8 cellular contexts compared by ENCODE assay signal in the genomic region with DNA sequence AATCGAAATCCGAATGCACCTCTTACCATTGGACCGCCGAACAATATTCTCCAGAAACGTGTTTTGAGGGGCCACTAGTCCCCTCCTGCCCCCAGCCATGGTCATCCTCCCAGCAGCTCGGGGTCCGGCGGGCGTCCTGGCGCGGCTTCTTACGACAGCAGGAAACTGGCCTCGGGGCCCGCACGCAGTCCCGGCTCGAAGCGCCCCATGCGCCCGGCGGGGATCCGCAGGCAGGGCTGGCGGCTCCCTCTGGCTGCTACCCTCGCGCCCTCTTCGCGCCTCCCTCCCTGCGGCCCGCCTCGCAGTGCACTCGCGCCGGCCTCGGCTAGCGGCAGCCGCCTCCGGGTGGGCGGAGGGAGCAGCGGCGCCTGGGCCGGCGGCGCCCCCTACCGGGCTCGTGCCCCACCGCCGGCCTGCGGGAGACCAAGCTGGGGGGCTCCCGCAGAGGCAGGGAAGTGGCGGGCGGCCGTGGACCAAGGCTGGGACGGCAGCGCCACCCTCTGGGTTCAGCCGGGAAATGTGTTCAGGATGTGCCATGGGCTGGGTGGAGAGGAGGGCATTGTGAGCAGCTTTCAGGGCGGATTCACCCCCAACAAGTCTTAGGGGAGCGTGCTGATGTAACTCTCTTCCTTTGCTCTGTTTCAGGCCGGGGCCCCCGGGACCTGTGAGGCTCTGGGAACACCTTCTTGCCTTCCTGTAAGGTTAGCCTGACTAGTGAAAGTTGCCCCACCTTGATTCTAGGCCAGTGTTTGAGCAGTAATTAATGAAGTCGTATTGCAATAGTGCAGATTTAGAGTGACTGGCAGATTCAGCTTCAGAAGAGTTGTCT. TPM values are rescaled to one million over a fixed set of nuclear protein-coding genes. Genes with fewer than 3 reads are reported as not detected.
DNase-seq lines count a peak whose midpoint lies in the region; ATAC-seq and TF ChIP-seq lines count a peak whose summit lies in the region.

A gene with protein sequence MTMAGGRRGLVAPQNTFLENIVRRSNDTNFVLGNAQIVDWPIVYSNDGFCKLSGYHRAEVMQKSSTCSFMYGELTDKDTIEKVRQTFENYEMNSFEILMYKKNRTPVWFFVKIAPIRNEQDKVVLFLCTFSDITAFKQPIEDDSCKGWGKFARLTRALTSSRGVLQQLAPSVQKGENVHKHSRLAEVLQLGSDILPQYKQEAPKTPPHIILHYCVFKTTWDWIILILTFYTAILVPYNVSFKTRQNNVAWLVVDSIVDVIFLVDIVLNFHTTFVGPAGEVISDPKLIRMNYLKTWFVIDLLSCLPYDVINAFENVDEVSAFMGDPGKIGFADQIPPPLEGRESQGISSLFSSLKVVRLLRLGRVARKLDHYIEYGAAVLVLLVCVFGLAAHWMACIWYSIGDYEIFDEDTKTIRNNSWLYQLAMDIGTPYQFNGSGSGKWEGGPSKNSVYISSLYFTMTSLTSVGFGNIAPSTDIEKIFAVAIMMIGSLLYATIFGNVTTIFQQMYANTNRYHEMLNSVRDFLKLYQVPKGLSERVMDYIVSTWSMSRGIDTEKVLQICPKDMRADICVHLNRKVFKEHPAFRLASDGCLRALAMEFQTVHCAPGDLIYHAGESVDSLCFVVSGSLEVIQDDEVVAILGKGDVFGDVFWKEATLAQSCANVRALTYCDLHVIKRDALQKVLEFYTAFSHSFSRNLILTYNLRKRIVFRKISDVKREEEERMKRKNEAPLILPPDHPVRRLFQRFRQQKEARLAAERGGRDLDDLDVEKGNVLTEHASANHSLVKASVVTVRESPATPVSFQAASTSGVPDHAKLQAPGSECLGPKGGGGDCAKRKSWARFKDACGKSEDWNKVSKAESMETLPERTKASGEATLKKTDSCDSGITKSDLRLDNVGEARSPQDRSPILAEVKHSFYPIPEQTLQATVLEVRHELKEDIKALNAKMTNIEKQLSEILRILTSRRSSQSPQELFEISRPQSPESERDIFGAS (minus strand): TSS at position 308 of the 829 bp plus-strand sequence. CDS start 203 bp downstream, at position 105.

- H3K4me2 ChIP-seq in mammary epithelial cell (ENCODE audit: insufficient read depth, low read depth, low read length): peak within 1 kb of the TSS; percentile 99

- WGBS in mammary epithelial cell (ENCODE audit: low coverage, missing lambda C conversion rate): under 1% methylated on average over 16 of the region's 60 CpGs

- H4K20me1 ChIP-seq in mammary epithelial cell (ENCODE audit: insufficient read depth, low read length): no peaks in the 10 kb centered on the region

- H3K9me3 ChIP-seq in mammary epithelial cell (replicated peaks; ENCODE audit: insufficient read depth, low read length): no peaks in the 10 kb centered on the region

- peaks cover 9% of the 10 kb centered on the region for H3K4me1 ChIP-seq in mammary epithelial cell (ENCODE audit: insufficient read depth, low read length)

- peak; percentile 89 for DNase-seq in 8988T
- peak; percentile 36 for DNase-seq in NCI-H2029 treated with DMSO at 0.1 percent for 48 hours (lab: John Stamatoyannopoulos, UW)
- peak; percentile 59 for DNase-seq in mammary epithelial cell
- peak; percentile 58 for DNase-seq in iris pigment epithelial cell (ENCODE audit: low read depth)
- peak; percentile 74 for DNase-seq in stimulated activated CD4-positive, alpha-beta T cell treated with anti-CD3 and anti-CD28 coated beads, Interleukin-12 subunit alpha, Interleukin-12 subunit beta, amount 100 ng/mL, for 4 hours

- H2AFZ ChIP-seq in mammary epithelial cell (ENCODE audit: low read depth, low read length): peak within 1 kb of the TSS; percentile 78

- CTCF ChIA-PET in mammary epithelial cell (lab: Charles Lee; ENCODE audit: low non-redundant PET): interaction anchor here (0.7 to 1.3 kb wide), 3 partner anchors 124 to 685 kb away, joined by 4 to 8 read pairs (median 5); no protein-coding TSS in a partner anchor

- peak within 1 kb of the TSS; percentile 61 for H3K4me3 ChIP-seq in WI38 (ENCODE audit: low read depth, low read length)
- peak within 1 kb of the TSS; percentile 34 to 41 (median 37) for H3K4me3 ChIP-seq in mammary epithelial cell (replicated peaks in 1 of 3; ENCODE audit: insufficient read depth in 1 of 3, low read depth in 2 of 3, low read length in 3 of 3)

- in situ Hi-C loops in mammary epithelial cell (cut with MboI; ENCODE audit: low sequenced_read_pairs in 2 of 2): loop anchor here (10.0 to 25.0 kb wide), 3 partner anchors 549 to 719 kb away; no protein-coding TSS in a partner anchor

- peak; percentile 83 for TF ChIP-seq CTCF in WI38 (IDR thresholded peaks at IDR 0.05; ENCODE audit: low read depth, low read length)
- TF ChIP-seq CTCF in mammary epithelial cell (conservative IDR thresholded peaks at IDR 0.05 in 1 of 2, IDR thresholded peaks at IDR 0.05 in 1 of 2; ENCODE audit: extremely low read depth in 1 of 2, insufficient read depth in 1 of 2, low read depth in 1 of 2, low read length in 2 of 2): peak; percentile 53 to 70

- H3K27ac ChIP-seq in mammary epithelial cell (ENCODE audit: insufficient read depth, low read depth, low read length): no peak within 1 kb of the TSS

- no TSS peak for BruUV-seq in mammary epithelial cell (replicated peaks; lab: Mats Ljungman, UMichigan)

- ATAC-seq in GM18508 (IDR thresholded peaks at IDR 0.05; ENCODE audit: insufficient read depth, unreplicated experiment) (peak; percentile 77), HG03039 (IDR thresholded peaks at IDR 0.05; ENCODE audit: unreplicated experiment) (peak; percentile 88)

- H3K27me3 ChIP-seq in mammary epithelial cell (ENCODE audit: insufficient read depth, low read length): peaks cover 16% of the 10 kb centered on the region

- dilution Hi-C loops in mammary epithelial cell (cut with HindIII; ENCODE audit: low sequenced_read_pairs): no loop called here

- no peaks in the 10 kb centered on the region for H3K79me2 ChIP-seq in mammary epithelial cell (ENCODE audit: insufficient read depth, low read length)

- no peaks in the 10 kb centered on the region for H3K36me3 ChIP-seq in mammary epithelial cell (ENCODE audit: insufficient read depth, low read length)

- intact Hi-C loops in mammary epithelial cell (cut with micrococcal nuclease): loop anchor here (1.0 to 2.0 kb wide), 3 partner anchors 381 to 550 kb away; no protein-coding TSS in a partner anchor

- H3K9ac ChIP-seq in mammary epithelial cell (ENCODE audit: insufficient read depth, low read length): no peak within 1 kb of the TSS

RNA-seq across cellular contexts. Expression of the gene that starts here (rescaled TPM):
- total RNA-seq in mammary epithelial cell: not detected
- polyA plus RNA-seq in mammary epithelial cell: not detected
- polyA minus RNA-seq in mammary epithelial cell: not detected

Comparison
In these comparisons a context has a peak if more than half of its experiments do, and no peak if none do; other contexts are left out.
1. Peak in DNase-seq, H3K4me3 ChIP-seq and H3K4me2 ChIP-seq in mammary epithelial cell; RNA of the gene not detected or under 1 TPM.
2. DNase-seq: peak in every context shown above with its lines; median percentile 89 in 8988T; 74 in stimulated activated CD4-positive, alpha-beta T cell treated with anti-CD3 and anti-CD28 coated beads, Interleukin-12 subunit alpha, Interleukin-12 subunit beta, amount 100 ng/mL, for 4 hours; 59 in mammary epithelial cell; 58 in iris pigment epithelial cell; 36 in NCI-H2029 treated with DMSO at 0.1 percent for 48 hours.